8 cellular contexts compared by ENCODE assay signal in genomic region chr1:246506785-246507639, GRCh38. TPM values are rescaled to one million over a fixed set of nuclear protein-coding genes. Genes with fewer than 3 reads are reported as not detected.
DNase-seq lines count a peak whose midpoint lies in the region; ATAC-seq and TF ChIP-seq lines count a peak whose summit lies in the region.

Gene SMYD3, minus strand, starts transcription at chr1:246507279.

- no peaks in the 10 kb centered on the region for H3K36me3 ChIP-seq in colonic mucosa
- H3K36me3 ChIP-seq in left lung, result no peaks in the 10 kb centered on the region

- H3K4me3 ChIP-seq in colonic mucosa (peak within 1 kb of the TSS; percentile 87), left lung (peak within 1 kb of the TSS; percentile 78 to 86)

- H3K27me3 ChIP-seq in colonic mucosa (no peaks in the 10 kb centered on the region), left lung (no peaks in the 10 kb centered on the region)

- intact Hi-C loops in colonic mucosa (cut with DNase I) (loop anchor here (10.0 kb wide), 2 partner anchors 58 to 108 kb away; partner anchors contain the start of genes CNST and TFB2M), left lung (cut with DNase I) (no loop called here)

- ATAC-seq in GM19025 (IDR thresholded peaks at IDR 0.05; ENCODE audit: low read depth, unreplicated experiment) (peak; percentile 90), HG03280 (IDR thresholded peaks at IDR 0.05; ENCODE audit: unreplicated experiment) (peak; percentile 89), left lung (peak; percentile 98)

- H3K4me1 ChIP-seq in colonic mucosa (peaks cover 8% of the 10 kb centered on the region), left lung (peaks cover 0 to 15% of the 10 kb centered on the region in 2 donors)

- DNase-seq in AML-193 (lab: John Stamatoyannopoulos, UW), result peak; percentile 50 to 60
- DNase-seq in NCI-H345 treated with DMSO at 0.1 percent for 48 hours (lab: John Stamatoyannopoulos, UW; ENCODE audit: unreplicated experiment), result peak; percentile 61
- peak; percentile 54 to 56 for DNase-seq in activated CD4-positive, alpha-beta T cell treated with anti-CD3 and anti-CD28 coated beads for 24 hours (ENCODE audit: low read depth in 2 of 2)
- DNase-seq in colonic mucosa, result peak; percentile 74
- peak; percentile 72 to 96 for DNase-seq in left lung
- peak; percentile 64 to 68 for DNase-seq in stimulated activated CD4-positive, alpha-beta T cell treated with anti-CD3 and anti-CD28 coated beads, Interleukin-2, amount 100 ng/mL, for 48 hours

- H3K9ac ChIP-seq in colonic mucosa (ENCODE audit: low read depth in 2 of 2, low read length in 2 of 2), result peak within 1 kb of the TSS; percentile 73 to 81

- H3K9me3 ChIP-seq in colonic mucosa (no peaks in the 10 kb centered on the region), left lung (no peaks in the 10 kb centered on the region)

- TF ChIP-seq CTCF in colonic mucosa (IDR thresholded peaks at IDR 0.05) (no peak), left lung (IDR thresholded peaks at IDR 0.05) (no peak)

- peak within 1 kb of the TSS; percentile 38 for H3K27ac ChIP-seq in colonic mucosa
- H3K27ac ChIP-seq in left lung, result peak within 1 kb of the TSS in 1 of 2 donors; percentile 53

RNA-seq across cellular contexts. Expression of gene SMYD3, which starts in this region (rescaled TPM):
- total RNA-seq in colonic mucosa, result 10 to 100 TPM; 16.2 to 16.4 TPM
- total RNA-seq in left lung, result 10 to 100 TPM; 29.9 to 35.1 TPM
